1 cellular context compared by ENCODE assay signal in the genomic region with DNA sequence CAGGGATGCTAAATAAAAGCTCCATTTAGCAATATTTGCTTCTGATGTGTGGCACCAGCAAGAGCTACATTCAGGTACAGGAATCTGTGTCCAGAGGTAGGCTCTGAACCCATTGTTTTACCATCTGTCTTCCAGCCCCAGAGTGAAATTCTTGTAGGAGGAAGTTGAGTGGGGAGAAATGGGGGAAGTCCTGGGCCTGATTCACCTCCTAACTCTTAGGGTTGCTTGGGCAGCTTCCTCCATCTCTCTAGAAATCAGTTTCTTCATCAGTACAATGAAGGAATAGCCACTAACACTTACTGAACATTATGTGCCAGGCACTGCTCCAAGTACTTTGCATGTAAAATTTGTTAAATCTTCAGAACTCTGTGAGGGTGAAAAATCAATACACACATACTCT.
TF ChIP-seq lines count a peak whose summit lies in the region.

No MANE protein-coding gene starts in this region.

TF ChIP-seq in HepG2, 621 proteins besides CTCF, POLR2A, EP300 and RAD21:
- no peak for TF ChIP-seq SP5 (CRISPR knock-in tag; IDR thresholded peaks at IDR 0.05; ENCODE audit: borderline replicate concordance, low read depth)
- TF ChIP-seq XRCC5 (optimal IDR thresholded peaks at IDR 0.05; ENCODE audit: low read length) = no peak
- TF ChIP-seq ZNF773 (CRISPR knock-in tag; IDR thresholded peaks at IDR 0.05; ENCODE audit: borderline replicate concordance) = no peak
- TF ChIP-seq KLF13 (CRISPR knock-in tag; IDR thresholded peaks at IDR 0.05) = no peak
- TF ChIP-seq, protein P1, sequence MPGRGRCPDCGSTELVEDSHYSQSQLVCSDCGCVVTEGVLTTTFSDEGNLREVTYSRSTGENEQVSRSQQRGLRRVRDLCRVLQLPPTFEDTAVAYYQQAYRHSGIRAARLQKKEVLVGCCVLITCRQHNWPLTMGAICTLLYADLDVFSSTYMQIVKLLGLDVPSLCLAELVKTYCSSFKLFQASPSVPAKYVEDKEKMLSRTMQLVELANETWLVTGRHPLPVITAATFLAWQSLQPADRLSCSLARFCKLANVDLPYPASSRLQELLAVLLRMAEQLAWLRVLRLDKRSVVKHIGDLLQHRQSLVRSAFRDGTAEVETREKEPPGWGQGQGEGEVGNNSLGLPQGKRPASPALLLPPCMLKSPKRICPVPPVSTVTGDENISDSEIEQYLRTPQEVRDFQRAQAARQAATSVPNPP (CRISPR knock-in tag; IDR thresholded peaks at IDR 0.05) = no peak
- TF ChIP-seq RARA (CRISPR knock-in tag; IDR thresholded peaks at IDR 0.05) = no peak
- no peak for TF ChIP-seq PAX8 (CRISPR knock-in tag; IDR thresholded peaks at IDR 0.05; ENCODE audit: borderline replicate concordance)
